Comparison of ENCODE assay signal across 27 cellular contexts in the genomic region with DNA sequence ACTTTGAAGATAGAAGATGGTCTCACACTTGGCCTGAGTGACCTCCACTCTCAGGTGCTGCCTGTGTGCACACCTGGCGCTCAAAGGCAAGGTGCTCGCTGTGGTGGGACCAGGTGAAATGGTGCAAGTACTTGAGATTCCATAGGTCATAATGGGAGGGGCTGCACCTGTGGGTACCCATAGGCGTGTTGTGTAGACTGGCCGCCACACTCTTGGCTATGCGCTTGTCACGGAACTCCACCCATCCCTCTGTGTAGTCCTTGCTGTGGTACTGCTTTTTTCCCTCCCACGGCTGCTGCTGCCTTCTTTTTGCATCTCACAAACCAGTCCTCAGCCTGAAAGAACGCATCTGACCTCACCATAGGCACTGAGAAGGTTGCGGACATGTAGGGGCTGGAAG. TPM values are rescaled to one million over a fixed set of nuclear protein-coding genes. Genes with fewer than 3 reads are reported as not detected.
DNase-seq lines count a peak whose midpoint lies in the region; TF ChIP-seq lines count a peak whose summit lies in the region.
"Had no signal": no experiment of that assay in that cellular context is flagged by ENCODE, and none has a peak within 500 bp of the region (broad histone marks: within the 10 kb centered on the region; RNA-seq: fewer than 3 reads in every experiment).

No MANE protein-coding gene starts in this region.

- H2AK5ac ChIP-seq in trophoblast cell (ENCODE audit: low read length), result no peak overlapping the region

- H3K79me2 ChIP-seq in OCI-LY3 (ENCODE audit: low read length), result peaks cover 99% of the 10 kb centered on the region
- peaks cover 7% of the 10 kb centered on the region for H3K79me2 ChIP-seq in trophoblast cell (ENCODE audit: control insufficient read depth, insufficient read depth, low read length, poor library complexity)

- H3K79me1 ChIP-seq in trophoblast cell (ENCODE audit: low read length), result peaks cover 4% of the 10 kb centered on the region

- no peak overlapping the region for H2BK5ac ChIP-seq in trophoblast cell (ENCODE audit: low read depth, low read length, poor library complexity)

- peak overlapping the region; percentile 53 for H3K4ac ChIP-seq in trophoblast cell (ENCODE audit: low read depth, low read length)

- H3K4me1 ChIP-seq in OCI-LY3 (ENCODE audit: low read length), result peaks cover 24% of the 10 kb centered on the region
- H3K4me1 ChIP-seq in trophoblast cell (ENCODE audit: control insufficient read depth in 1 of 2, insufficient read depth in 2 of 2, low read length in 2 of 2), result peaks cover 5 to 24% of the 10 kb centered on the region in 2 experiments
- no peaks in the 10 kb centered on the region for H3K4me1 ChIP-seq in prostate gland (replicated peaks)

- intact Hi-C loops in prostate gland (cut with DNase I), result no loop called here

- no peak overlapping the region for H3K27ac ChIP-seq in OCI-LY3 (ENCODE audit: low read length)
- no peak overlapping the region for H3K27ac ChIP-seq in trophoblast cell (ENCODE audit: low read depth, low read length)
- no peak overlapping the region for H3K27ac ChIP-seq in prostate gland
- H3K27ac ChIP-seq: ascending aorta; BLaER1 treated with 17β-estradiol and CSF1 and Interleukin-3, amounts not matched to agents 10 nM and 100 nM; gastroesophageal sphincter; VCaP had no signal

- no peak overlapping the region for H4K8ac ChIP-seq in trophoblast cell (ENCODE audit: low read depth, low read length)

- H3K23ac ChIP-seq in trophoblast cell (ENCODE audit: low read length), result no peak overlapping the region

- no CpG with 5 or more reads among the region's 9 CpGs for WGBS in trophoblast cell (ENCODE audit: extremely low coverage, insufficient coverage, insufficient read length)
- WGBS in prostate gland, result 98% methylated on average over 9 of the region's 9 CpGs

- no peak for TF ChIP-seq CTCF in GM06990 (IDR thresholded peaks at IDR 0.05; ENCODE audit: insufficient read depth, low read length, poor library complexity, severe bottlenecking)
- TF ChIP-seq CTCF in OCI-LY3 (IDR thresholded peaks at IDR 0.05; ENCODE audit: low read depth, low read length), result no peak
- no peak for TF ChIP-seq CTCF in epithelial cell of esophagus (IDR thresholded peaks at IDR 0.05; ENCODE audit: insufficient read depth, low read depth, low read length, missing control alignments)
- no peak for TF ChIP-seq CTCF in prostate gland (IDR thresholded peaks at IDR 0.05)

- no peaks in the 10 kb centered on the region for H3K27me3 ChIP-seq in GM06990 (replicated peaks; ENCODE audit: control insufficient read depth, insufficient read depth, low read length)
- no peaks in the 10 kb centered on the region for H3K27me3 ChIP-seq in OCI-LY3 (ENCODE audit: low read depth, low read length)
- no peaks in the 10 kb centered on the region for H3K27me3 ChIP-seq in trophoblast cell (ENCODE audit: insufficient read depth, low read length)
- no peaks in the 10 kb centered on the region for H3K27me3 ChIP-seq in prostate gland (replicated peaks; ENCODE audit: insufficient read depth)
- H3K27me3 ChIP-seq: ascending aorta; BLaER1 treated with 17β-estradiol and CSF1 and Interleukin-3, amounts not matched to agents 10 nM and 100 nM; gastroesophageal sphincter had no signal

- peaks cover 10% of the 10 kb centered on the region; the same call in 1 of the 2 replicates for H3K9me3 ChIP-seq in OCI-LY3 (ENCODE audit: insufficient read depth, low read length)
- peaks cover 16% of the 10 kb centered on the region for H3K9me3 ChIP-seq in trophoblast cell (ENCODE audit: insufficient read depth, low read depth, low read length)
- no peaks in the 10 kb centered on the region for H3K9me3 ChIP-seq in prostate gland

- H3K4me2 ChIP-seq in OCI-LY3 (ENCODE audit: low read length) (no peak overlapping the region), trophoblast cell (ENCODE audit: low read length) (no peak overlapping the region)
- H3K4me2 ChIP-seq: BLaER1 treated with 17β-estradiol and CSF1 and Interleukin-3, amounts not matched to agents 10 nM and 100 nM had no signal

- no peak overlapping the region for H3K14ac ChIP-seq in trophoblast cell (ENCODE audit: low read length)

- no peak overlapping the region for H4K12ac ChIP-seq in trophoblast cell (ENCODE audit: low read depth, low read length)

- peaks cover 56% of the 10 kb centered on the region for H4K20me1 ChIP-seq in OCI-LY3 (ENCODE audit: insufficient read depth, low read length)

- no peaks in the 10 kb centered on the region for H3K36me3 ChIP-seq in GM06990 (ENCODE audit: control insufficient read depth, insufficient read depth, low read length)
- H3K36me3 ChIP-seq in OCI-LY3 (replicated peaks; ENCODE audit: low read depth, low read length), result peaks cover 47% of the 10 kb centered on the region
- peaks cover 13 to 14% of the 10 kb centered on the region in 2 experiments for H3K36me3 ChIP-seq in trophoblast cell (ENCODE audit: control insufficient read depth in 1 of 2, insufficient read depth in 2 of 2, low read length in 2 of 2)
- H3K36me3 ChIP-seq in prostate gland, result no peaks in the 10 kb centered on the region

- H2AFZ ChIP-seq in OCI-LY3 (ENCODE audit: low read depth, low read length), result no peak overlapping the region
- peak overlapping the region; percentile 8 for H2AFZ ChIP-seq in trophoblast cell (ENCODE audit: insufficient read depth, low read length, poor library complexity)

- peak overlapping the region; percentile 11 for H3K18ac ChIP-seq in trophoblast cell (ENCODE audit: low read length)

- no peak for TF ChIP-seq POLR2A in prostate gland (IDR thresholded peaks at IDR 0.05)

- H3K4me3 ChIP-seq in GM06990 (replicated peaks; ENCODE audit: low read depth, low read length) (peak overlapping the region; percentile 29; the same call in 1 of the 2 replicates), OCI-LY3 (ENCODE audit: low read length) (0 out of 2 replicates have a peak overlapping the region, but pooled peaks have one; percentile 20), epithelial cell of esophagus (ENCODE audit: low read length) (peak overlapping the region; percentile 29), trophoblast cell (ENCODE audit: low read depth, low read length) (no peak overlapping the region), prostate gland (no peak overlapping the region)
- H3K4me3 ChIP-seq: ascending aorta, gastroesophageal sphincter had no signal

- H3K9ac ChIP-seq in OCI-LY3 (ENCODE audit: low read length) (no peak overlapping the region), trophoblast cell (ENCODE audit: low read length) (no peak overlapping the region)
- H3K9ac ChIP-seq: BLaER1 treated with 17β-estradiol and CSF1 and Interleukin-3, amounts not matched to agents 10 nM and 100 nM had no signal

- no peak overlapping the region for H4K91ac ChIP-seq in trophoblast cell (ENCODE audit: low read depth, low read length)

- H2BK12ac ChIP-seq in trophoblast cell (ENCODE audit: low read length), result peak overlapping the region; percentile 37

- H2BK120ac ChIP-seq in trophoblast cell (ENCODE audit: insufficient read depth, low read length, poor library complexity), result no peak overlapping the region

- DNase-seq in GM06990 (ENCODE audit: extremely low read depth, insufficient read length) (no peak), epithelial cell of esophagus (ENCODE audit: low read depth) (no peak), trophoblast cell (peak; percentile 83 to 90), prostate gland (ENCODE audit: low spot score) (no peak), DMS 273 treated with DMSO at 0.1 percent for 48 hours (lab: John Stamatoyannopoulos, UW) (no peak), SKM-1 treated with dmso at 0.1 percent for 144 hours (lab: John Stamatoyannopoulos, UW; ENCODE audit: unreplicated experiment) (no peak)
- DNase-seq: activated CD4-positive, alpha-beta T cell treated with anti-CD3 and anti-CD28 coated beads, Interleukin-2, amount 10 ng/mL, durations not matched to agents 24 days and 14 days; activated gamma-delta T cell; activated naive CD8-positive, alpha-beta T cell treated with anti-CD3 and anti-CD28 coated beads, Interleukin-2, amount 10 ng/mL, durations not matched to agents 7 days and 5 days; activated T-cell treated with anti-CD3 and anti-CD28 coated beads, Interleukin-2, amount 50 U/mL, for 24 hours; DMS79 treated with DMSO at 0.1 percent for 48 hours; GF-D8; hippocampal formation; immature natural killer cell; left colon; NCI-H1105 treated with DMSO at 0.1 percent for 48 hours; NCI-H1930; NCI-H526 treated with DMSO at 0.1 percent for 48 hours; SHP77; small intestine; stimulated activated CD8-positive, alpha-beta memory T cell treated with anti-CD3 and anti-CD28 coated beads, Interleukin-4, amount 100 ng/mL, for 48 hours; stimulated activated naive CD8-positive, alpha-beta T cell treated with anti-CD3 and anti-CD28 coated beads, Interleukin-15, amount 100 ng/mL, for 72 hours had no signal

RNA-seq across cellular contexts. Expression of gene METAP1, which starts 27.0 kb away (rescaled TPM):
- 64.2 and 64.7 TPM in 2 replicates for polyA plus RNA-seq in trophoblast cell (2013)
- 10 to 100 TPM; 55.3 to 70.1 TPM for total RNA-seq in prostate gland

Comparison
In these comparisons a context has a peak if more than half of its experiments do, and no peak if none do; other contexts are left out.
1. DNase-seq: peak in trophoblast cell (2 of 2); none in GM06990 (single experiment), epithelial cell of esophagus (single experiment), prostate gland (single experiment), DMS 273 treated with DMSO at 0.1 percent for 48 hours (single experiment) and SKM-1 treated with dmso at 0.1 percent for 144 hours (single experiment).
2. H3K4me3 ChIP-seq: peak in GM06990 (single experiment), OCI-LY3 (single experiment) and epithelial cell of esophagus (single experiment); none in trophoblast cell (single experiment) and prostate gland (0 of 2).